In genomic region chr2:112276954-112277353, GRCh38 we compare ENCODE assay signal across 11 cellular contexts. TPM values are rescaled to one million over a fixed set of nuclear protein-coding genes. Genes with fewer than 3 reads are reported as not detected.
DNase-seq lines count a peak whose midpoint lies in the region; ATAC-seq, FAIRE-seq and TF ChIP-seq lines count a peak whose summit lies in the region.
"Had no signal": no experiment of that assay in that cellular context is flagged by ENCODE, and none has a peak within 500 bp of the region (broad histone marks: within the 10 kb centered on the region; RNA-seq: fewer than 3 reads in every experiment).

No MANE protein-coding gene starts in this region.

- 50% methylated on average over 5 of the region's 5 CpGs for WGBS in GM12878 (ENCODE audit: insufficient coverage, insufficient replicate concordance, low lambda C conversion rate, missing lambda C conversion rate)

- H3K4me3 ChIP-seq in ACC112 (ENCODE audit: low read depth, low read length) (peak overlapping the region; percentile 77), GM12878 (peak overlapping the region; percentile 99), muscle layer of duodenum (ENCODE audit: low read depth in 1 of 2, low read length in 2 of 2) (peak overlapping the region; percentile 85 to 88)

- SMC1A ChIA-PET in GM12878 (lab: Charles Lee; ENCODE audit: uncharacterized antibody, unreplicated experiment): interaction anchor here (0.9 kb wide), 1 partner anchor 22 kb away, joined by 3 read pairs; no protein-coding TSS in a partner anchor

- no peak for FAIRE-seq in GM12878 (lab: Jason Lieb, UNC)

- H3K27me3 ChIP-seq in ACC112 (ENCODE audit: insufficient read depth, low read length) (no peaks in the 10 kb centered on the region), GM12878 (replicated peaks in 1 of 2; ENCODE audit: control insufficient read depth in 2 of 2, insufficient read depth in 2 of 2, low read length in 1 of 2) (no peaks in the 10 kb centered on the region), muscle layer of duodenum (ENCODE audit: low read depth, low read length) (no peaks in the 10 kb centered on the region)

- CTCF ChIA-PET in HEK293T (lab: Yijun Ruan, JAX): no interaction called here
- CTCF ChIA-PET in GM12878 (lab: Yijun Ruan, JAX): interaction anchor here (1.3 to 2.0 kb wide), 2 partner anchors 17 to 21 kb away, joined by 4 to 9 read pairs; no protein-coding TSS in a partner anchor

- H3K36me3 ChIP-seq in ACC112 (ENCODE audit: insufficient read depth, low read length) (no peaks in the 10 kb centered on the region), GM12878 (ENCODE audit: control insufficient read depth in 2 of 2, insufficient read depth in 2 of 2, low read length in 1 of 2) (no peaks in the 10 kb centered on the region), muscle layer of duodenum (ENCODE audit: control insufficient read depth in 1 of 2, insufficient read depth in 2 of 2, low read length in 2 of 2) (peaks cover 0 to 5% of the 10 kb centered on the region in 2 donors)

- H3K27ac ChIP-seq in ACC112 (ENCODE audit: low read depth, low read length): no peak overlapping the region; the same call in 1 of the 2 replicates
- H3K27ac ChIP-seq in GM12878 (ENCODE audit: control insufficient read depth, insufficient read depth): no peak overlapping the region
- H3K27ac ChIP-seq in muscle layer of duodenum (ENCODE audit: low read length): peak overlapping the region; percentile 90

- no peaks in the 10 kb centered on the region for H4K20me1 ChIP-seq in GM12878 (ENCODE audit: control insufficient read depth, insufficient read depth)

- ATAC-seq in GM12878 (no peak), GM21529 (IDR thresholded peaks at IDR 0.05; ENCODE audit: unreplicated experiment) (no peak), GM21737 (IDR thresholded peaks at IDR 0.05; ENCODE audit: unreplicated experiment) (no peak), GM18909 (IDR thresholded peaks at IDR 0.05; ENCODE audit: poor library complexity, unreplicated experiment) (no peak)

- no peaks in the 10 kb centered on the region for H3K9me3 ChIP-seq in GM12878 (replicated peaks; ENCODE audit: control insufficient read depth, insufficient read depth, low read length)
- H3K9me3 ChIP-seq in muscle layer of duodenum (ENCODE audit: control insufficient read depth in 1 of 2, low read length in 2 of 2): no peaks in the 10 kb centered on the region

- BruUV-seq in GM12878 (replicated peaks; lab: Mats Ljungman, UMichigan): no TSS peak

- H2AFZ ChIP-seq in ACC112 (ENCODE audit: low read length, unreplicated experiment): peak overlapping the region; percentile 74
- H2AFZ ChIP-seq in GM12878 (ENCODE audit: control insufficient read depth, low read depth, low read length): no peak overlapping the region; the same call in 1 of the 2 replicates

- intact Hi-C loops in GM12878 (cut with micrococcal nuclease; ENCODE audit: unreplicated experiment): loop anchor here (5.0 kb wide), 1 partner anchor 155 kb away; the partner anchor contains the start of gene RGPD8

- RAD21 ChIA-PET in GM12878 (lab: Charles Lee; ENCODE audit: unreplicated experiment): interaction anchor here (1.5 kb wide), 1 partner anchor 66 kb away, joined by 5 read pairs; no protein-coding TSS in a partner anchor

- H3K4me1 ChIP-seq in ACC112 (ENCODE audit: control insufficient read depth, insufficient read depth, low read length, unreplicated experiment): peaks cover 15% of the 10 kb centered on the region
- H3K4me1 ChIP-seq in GM12878 (ENCODE audit: control insufficient read depth, insufficient read depth, low read length): no peaks in the 10 kb centered on the region
- peaks cover 0 to 10% of the 10 kb centered on the region in 2 donors for H3K4me1 ChIP-seq in muscle layer of duodenum (ENCODE audit: control insufficient read depth in 1 of 2, insufficient read depth in 2 of 2, low read length in 2 of 2)

- no peak for TF ChIP-seq RAD21 in GM12878 (IDR thresholded peaks at IDR 0.05; ENCODE audit: insufficient read depth, low read depth, low read length)

- DNase-seq in HEK293T (ENCODE audit: extremely low spot score): no peak
- no peak for DNase-seq in GM12878 (ENCODE audit: low read depth, low spot score)
- no peak for DNase-seq in mesenteric fat pad (ENCODE audit: low spot score)
- DNase-seq: activated CD8-positive, alpha-beta memory T cell treated with anti-CD3 and anti-CD28 coated beads, Interleukin-2, amount 50 U/mL, for 4 hours; effector memory CD4-positive, alpha-beta T cell; stimulated activated CD4-positive, alpha-beta T cell treated with anti-CD3 and anti-CD28 coated beads, Interleukin-1b, Interleukin-23, amount 100 ng/mL, for 48 hours had no signal

- TF ChIP-seq EP300 in GM12878 (IDR thresholded peaks at IDR 0.05; ENCODE audit: borderline replicate concordance in 1 of 2, control insufficient read depth in 1 of 2, low read depth in 2 of 2, low read length in 2 of 2): no peak

- no peak for TF ChIP-seq POLR2A in GM12878 (IDR thresholded peaks at IDR 0.05; ENCODE audit: low read depth, low read length)

- H3K79me2 ChIP-seq in ACC112 (ENCODE audit: control insufficient read depth, insufficient read depth, low read length, unreplicated experiment) (peaks cover 6% of the 10 kb centered on the region), GM12878 (ENCODE audit: control insufficient read depth, insufficient read depth, low read length) (peaks cover 9% of the 10 kb centered on the region)

- peak overlapping the region; percentile 67 for H3K4me2 ChIP-seq in GM12878 (ENCODE audit: control insufficient read depth, insufficient read depth)

- in situ Hi-C loops in GM12878 (cut with MboI): no loop called here

- POLR2A ChIA-PET in HEK293T (lab: Yijun Ruan, JAX): interaction anchor here (1.0 kb wide), 1 partner anchor 18 kb away, joined by 4 read pairs; no protein-coding TSS in a partner anchor
- POLR2A ChIA-PET in GM12878 (lab: Charles Lee): interaction anchor here (0.7 kb wide), 1 partner anchor 184 kb away, joined by 3 read pairs; no protein-coding TSS in a partner anchor

- TF ChIP-seq CTCF in GM12878 (IDR thresholded peaks at IDR 0.05 in 2 of 3, conservative IDR thresholded peaks at IDR 0.05 in 1 of 3; ENCODE audit: control insufficient read depth in 2 of 3, extremely low read depth in 1 of 3, insufficient read depth in 1 of 3, low read depth in 3 of 3, low read length in 3 of 3): no peak

- H3K9ac ChIP-seq in GM12878 (ENCODE audit: control insufficient read depth, insufficient read depth, low read length): no peak overlapping the region; the same call in 1 of the 2 replicates

TF ChIP-seq in HEK293T, 16 proteins besides CTCF, POLR2A, EP300 and RAD21 (continues in another document):
- no peak for TF ChIP-seq ELF4 (IDR thresholded peaks at IDR 0.05)

TF ChIP-seq in GM12878, 131 proteins besides CTCF, POLR2A, EP300 and RAD21 (continues in another document):
- no peak for TF ChIP-seq HSF1 (IDR thresholded peaks at IDR 0.05; ENCODE audit: low read depth, low read length)

RNA-seq across cellular contexts. Expression of gene ZC3H6, which starts 1.6 kb away (rescaled TPM):
- total RNA-seq in GM12878 (2013; cell fraction: nucleolus; rRNA removed): 5.3 and 6.6 TPM in 2 replicates
- total RNA-seq in GM12878 (2014; rRNA removed): 2.1 and 2.9 TPM in 2 replicates
- total RNA-seq in GM12878 (2014; rRNA removed; fragmentation: Illumina TruSeq; extraction: Trizol): 4.4 and 4.6 TPM in 2 replicates
- total RNA-seq in GM12878 (2021): 4.7 and 5.0 TPM in 2 replicates
- polyA plus RNA-seq in GM12878 (2011; ENCODE audit: low read depth): 1.0 TPM
- 1.9 and 2.4 TPM in 2 replicates for polyA plus RNA-seq in GM12878 (2011; rRNA removed)
- 0.65 and 0.97 TPM in 2 replicates for polyA plus RNA-seq in GM12878 (2011; cell fraction: cytosol; rRNA removed)
- polyA plus RNA-seq in GM12878 (2011; cell fraction: nucleus; rRNA removed): 1.6 TPM in 2 replicates
- polyA plus RNA-seq in GM12878 (2012): 4.0 and 5.8 TPM in 2 replicates
- polyA plus RNA-seq in GM12878 (2014; fragmentation: Illumina TruSeq; extraction: Trizol): 2.7 and 2.8 TPM in 2 replicates
- polyA plus RNA-seq in GM12878 (2014; fragmentation: Nextera tagmentation; extraction: Ambion mirVana): 1 to 10 TPM in 1 of 2 experiments, under 1 TPM in 1; 0.53 to 1.2 TPM
- 1.9 and 2.0 TPM in 2 replicates for polyA plus RNA-seq in GM12878 (2014; rRNA removed)
- polyA plus RNA-seq in GM12878 (2016; fragmentation: Nextera tagmentation; extraction: Ambion mirVana): 1 to 10 TPM in 1 of 2 experiments, under 1 TPM in 1; 0.70 to 1.1 TPM
- 1.7 and 2.0 TPM in 2 replicates for polyA minus RNA-seq in GM12878 (2011; rRNA and poly(A)+ RNA removed)
- polyA minus RNA-seq in GM12878 (2011; cell fraction: cytosol; rRNA and poly(A)+ RNA removed): 1.1 and 2.5 TPM in 2 replicates
- polyA minus RNA-seq in GM12878 (2011; cell fraction: nucleus; rRNA and poly(A)+ RNA removed): 1.9 and 2.3 TPM in 2 replicates
- total RNA-seq in mesenteric fat pad: 8.8 TPM

RNA-seq across cellular contexts. Expression of gene ZC3H8, which starts 22.1 kb away (rescaled TPM):
- total RNA-seq in GM12878 (2013; cell fraction: nucleolus; rRNA removed): 117 and 123 TPM in 2 replicates
- total RNA-seq in GM12878 (2014; rRNA removed) (13.9 and 16.8 TPM in 2 replicates), GM12878 (2014; rRNA removed; fragmentation: Illumina TruSeq; extraction: Trizol) (25.7 and 28.4 TPM in 2 replicates), GM12878 (2021) (9.9 and 11.6 TPM in 2 replicates), mesenteric fat pad (5.3 TPM)
- polyA plus RNA-seq in GM12878 (2011; ENCODE audit: low read depth): 5.1 TPM
- polyA plus RNA-seq in GM12878 (2011; rRNA removed) (10.2 and 16.3 TPM in 2 replicates), GM12878 (2014; fragmentation: Illumina TruSeq; extraction: Trizol) (23.8 and 31.7 TPM in 2 replicates), GM12878 (2014; fragmentation: Nextera tagmentation; extraction: Ambion mirVana) (10 to 100 TPM; 16.5 to 16.6 TPM), GM12878 (2014; rRNA removed) (16.8 and 22.3 TPM in 2 replicates), GM12878 (2016; fragmentation: Nextera tagmentation; extraction: Ambion mirVana) (10 to 100 TPM; 24.7 to 25.4 TPM)
- polyA plus RNA-seq in GM12878 (2011; cell fraction: cytosol; rRNA removed): 1.6 and 2.6 TPM in 2 replicates
- 7.9 and 14.0 TPM in 2 replicates for polyA plus RNA-seq in GM12878 (2011; cell fraction: nucleus; rRNA removed)
- polyA plus RNA-seq in GM12878 (2012): 7.7 and 9.3 TPM in 2 replicates
- 1.7 and 2.5 TPM in 2 replicates for polyA minus RNA-seq in GM12878 (2011; rRNA and poly(A)+ RNA removed)
- polyA minus RNA-seq in GM12878 (2011; cell fraction: cytosol; rRNA and poly(A)+ RNA removed): 2.1 and 5.6 TPM in 2 replicates
- polyA minus RNA-seq in GM12878 (2011; cell fraction: nucleus; rRNA and poly(A)+ RNA removed): 1.7 and 8.8 TPM in 2 replicates
